8 cellular contexts compared by ENCODE assay signal in the genomic region with DNA sequence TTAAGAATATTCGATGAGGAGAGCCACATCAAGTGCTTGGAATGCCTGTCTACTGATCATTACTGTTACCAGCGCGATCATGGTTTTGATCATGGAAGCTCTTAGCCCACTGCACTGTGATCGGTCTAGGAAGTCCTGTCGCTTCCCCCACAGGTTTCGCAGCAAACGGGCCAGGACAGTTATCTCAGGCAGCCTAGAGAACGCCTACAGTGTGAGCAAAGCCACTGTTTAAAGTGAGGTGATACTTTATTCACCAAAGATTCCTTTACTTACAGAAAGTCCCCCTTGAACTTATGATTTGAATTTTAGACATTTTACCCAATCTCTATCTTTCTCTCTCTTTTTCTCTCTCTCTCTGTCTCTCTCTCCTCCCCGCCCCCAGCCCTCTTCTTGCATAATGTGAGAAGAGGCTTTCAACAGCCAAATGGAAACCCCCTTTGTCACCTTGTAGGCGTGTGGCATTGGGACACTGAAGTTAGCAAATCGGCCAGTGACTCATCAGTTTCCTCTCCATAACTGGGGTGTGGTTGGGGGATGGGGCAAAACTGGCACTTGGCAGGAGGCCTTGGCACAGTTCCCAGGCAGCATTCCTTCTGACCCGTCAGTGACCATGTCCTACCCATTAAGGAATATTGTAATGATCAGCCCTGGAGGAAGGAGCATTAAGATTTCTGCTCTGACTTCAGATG.
DNase-seq lines count a peak whose midpoint lies in the region; ATAC-seq, FAIRE-seq and TF ChIP-seq lines count a peak whose summit lies in the region.

No MANE protein-coding gene starts in this region.

- 63 to 67% methylated on average over 12 of the region's 12 CpGs for WGBS in pancreas, 2 donors
- WGBS in transverse colon (ENCODE audit: low coverage in 1 of 2), 2 donors, result 47% methylated on average over 4 to 12 of the region's 12 CpGs

- H3K4me1 ChIP-seq in ACC112 (ENCODE audit: control insufficient read depth, insufficient read depth, low read length, unreplicated experiment) (peaks cover 47% of the 10 kb centered on the region), Panc1 (ENCODE audit: control insufficient read depth, insufficient read depth, low read length) (peaks cover 22% of the 10 kb centered on the region), pancreas (peaks cover 17 to 49% (median 25%) of the 10 kb centered on the region in 3 donors), transverse colon (peaks cover 40 to 71% (median 50%) of the 10 kb centered on the region in 4 donors)

- FAIRE-seq in pancreas (lab: Jason Lieb, UNC), result no peak

- peak; percentile 51 for ATAC-seq in GM18861 (IDR thresholded peaks at IDR 0.05; ENCODE audit: unreplicated experiment)
- ATAC-seq in HG03064 (IDR thresholded peaks at IDR 0.05; ENCODE audit: low read depth, unreplicated experiment), result peak; percentile 53
- ATAC-seq in Panc1, result peak; percentile 73
- peak; percentile 25 to 71 (median 50) for ATAC-seq in pancreas

- intact Hi-C loops in Panc1 (cut with micrococcal nuclease; ENCODE audit: unreplicated experiment), result no loop called here
- intact Hi-C loops in pancreas (cut with DNase I), result no loop called here
- intact Hi-C loops in transverse colon (cut with DNase I; ENCODE audit: low total_unique reads), result loop anchor here (5.0 kb wide), 1 partner anchor 214 kb away; a partner anchor contains a TSS

- no peaks in the 10 kb centered on the region for H3K36me3 ChIP-seq in ACC112 (ENCODE audit: insufficient read depth, low read length)
- H3K36me3 ChIP-seq in Panc1 (ENCODE audit: control insufficient read depth, insufficient read depth, low read length), result no peaks in the 10 kb centered on the region
- no peaks in the 10 kb centered on the region for H3K36me3 ChIP-seq in pancreas
- H3K36me3 ChIP-seq in transverse colon, result no peaks in the 10 kb centered on the region

- H3K4me3 ChIP-seq in ACC112 (ENCODE audit: low read depth, low read length) (peak overlapping the region; percentile 65), Panc1 (ENCODE audit: low read depth in 2 of 2, low read length in 2 of 2) (no peak overlapping the region), fibroblast of pulmonary artery (replicated peaks; ENCODE audit: low read depth, low read length) (no peak overlapping the region), pancreas (no peak overlapping the region), transverse colon (no peak overlapping the region)

- CTCF ChIA-PET in Panc1 (lab: Charles Lee), result no interaction called here

- TF ChIP-seq CTCF in Panc1 (IDR thresholded peaks at IDR 0.05) (no peak), fibroblast of pulmonary artery (IDR thresholded peaks at IDR 0.05; ENCODE audit: low read length, missing control alignments) (no peak), pancreas (IDR thresholded peaks at IDR 0.05) (no peak), transverse colon (IDR thresholded peaks at IDR 0.05) (no peak)

- in situ Hi-C loops in Panc1 (cut with HindIII; ENCODE audit: low pct_unique_long_range_greater_than_20kb, low sequenced_read_pairs), result no loop called here
- in situ Hi-C loops in transverse colon (cut with MboI; ENCODE audit: low pct_ligation_motif_present in 1 of 4, low pct_unique_long_range_greater_than_20kb in 1 of 4, low sequenced_read_pairs in 3 of 4), result no loop called here

- TF ChIP-seq EP300 in transverse colon (IDR thresholded peaks at IDR 0.05; ENCODE audit: low read depth), result no peak

- H3K27ac ChIP-seq in ACC112 (ENCODE audit: low read depth, low read length) (peak overlapping the region; percentile 97), Panc1 (ENCODE audit: low read length) (peak overlapping the region; percentile 67), pancreas (peak overlapping the region in 2 of 4 donors; percentile 58 to 70), transverse colon (peak overlapping the region; percentile 26 to 66 (median 58))

- POLR2A ChIA-PET in Panc1 (lab: Charles Lee), result no interaction called here

- H3K27me3 ChIP-seq in ACC112 (ENCODE audit: insufficient read depth, low read length) (no peaks in the 10 kb centered on the region), Panc1 (ENCODE audit: control insufficient read depth, insufficient read depth, low read length) (no peaks in the 10 kb centered on the region), pancreas (no peaks in the 10 kb centered on the region), transverse colon (no peaks in the 10 kb centered on the region)

- peak overlapping the region; percentile 62 for H2AFZ ChIP-seq in ACC112 (ENCODE audit: low read length, unreplicated experiment)

- peaks cover 8% of the 10 kb centered on the region for H3K79me2 ChIP-seq in ACC112 (ENCODE audit: control insufficient read depth, insufficient read depth, low read length, unreplicated experiment)

- DNase-seq in Panc1 (ENCODE audit: low read depth, low spot score), result peak; percentile 89
- peak; percentile 37 for DNase-seq in activated T-helper 1 cell treated with Interleukin-2 at 50 U/mL for 16 hours (ENCODE audit: low read depth)
- peak; percentile 95 for DNase-seq in fibroblast of pulmonary artery (ENCODE audit: low read depth)
- DNase-seq in pancreas, result peak; percentile 75 to 89 (median 82)
- peak; percentile 81 for DNase-seq in transverse colon

- no TSS peak for BruUV-seq in Panc1 (replicated peaks; lab: Mats Ljungman, UMichigan)

- no peak for TF ChIP-seq POLR2A in transverse colon (IDR thresholded peaks at IDR 0.05)

- H3K9me3 ChIP-seq in Panc1 (ENCODE audit: control insufficient read depth, insufficient read depth, low read depth, low read length), result no peaks in the 10 kb centered on the region
- H3K9me3 ChIP-seq in pancreas, result no peaks in the 10 kb centered on the region
- no peaks in the 10 kb centered on the region for H3K9me3 ChIP-seq in transverse colon

Comparison
In these comparisons a context has a peak if more than half of its experiments do, and no peak if none do; other contexts are left out.
1. DNase-seq: peak in every context shown above with its lines; median percentile 95 in fibroblast of pulmonary artery; 89 in Panc1; 82 in pancreas; 81 in transverse colon; 37 in activated T-helper 1 cell treated with Interleukin-2 at 50 U/mL for 16 hours.